Comparison of ENCODE assay signal across 8 cellular contexts in genomic region chr14:35406811-35407630, GRCh38. TPM values are rescaled to one million over a fixed set of nuclear protein-coding genes. Genes with fewer than 3 reads are reported as not detected.
DNase-seq lines count a peak whose midpoint lies in the region; ATAC-seq, FAIRE-seq and TF ChIP-seq lines count a peak whose summit lies in the region.

No MANE protein-coding gene starts in this region.

- TF ChIP-seq EP300 in suprapubic skin (IDR thresholded peaks at IDR 0.05): no peak

- FAIRE-seq in GM18507 (lab: Jason Lieb, UNC): peak; percentile 85

- H3K36me3 ChIP-seq in adrenal gland (replicated peaks in 1 of 2) (peaks cover 0 to 17% of the 10 kb centered on the region in 2 donors), suprapubic skin (peaks cover 16% of the 10 kb centered on the region)

- H3K9me3 ChIP-seq in adrenal gland (replicated peaks in 1 of 3) (no peaks in the 10 kb centered on the region), suprapubic skin (no peaks in the 10 kb centered on the region)

- H3K27me3 ChIP-seq in adrenal gland (no peaks in the 10 kb centered on the region), suprapubic skin (no peaks in the 10 kb centered on the region)

- peak; percentile 93 for TF ChIP-seq CTCF in C4-2B (conservative IDR thresholded peaks at IDR 0.05)
- peak; percentile 73 to 92 (median 88) for TF ChIP-seq CTCF in adrenal gland (IDR thresholded peaks at IDR 0.05)
- peak; percentile 77 to 80 for TF ChIP-seq CTCF in suprapubic skin (IDR thresholded peaks at IDR 0.05)

- ATAC-seq in GM21619 (IDR thresholded peaks at IDR 0.05; ENCODE audit: unreplicated experiment) (no peak), HG03378 (IDR thresholded peaks at IDR 0.05; ENCODE audit: unreplicated experiment) (no peak)

- DNase-seq in GM18507 (ENCODE audit: extremely low spot score, insufficient read length, low read depth) (no peak), NCI-H345 (lab: John Stamatoyannopoulos, UW) (peak; percentile 75), adrenal gland (peak in 5 of 7 donors; percentile 44 to 62 (median 53)), iris pigment epithelial cell (ENCODE audit: low read depth) (peak; percentile 69), suprapubic skin (ENCODE audit: low spot score in 2 of 2) (no peak)

- H3K4me3 ChIP-seq in adrenal gland (no peak overlapping the region), suprapubic skin (peak overlapping the region; percentile 97)

- peaks cover 17 to 31% of the 10 kb centered on the region in 2 donors for H3K4me1 ChIP-seq in adrenal gland (replicated peaks in 1 of 2)
- peaks cover 46% of the 10 kb centered on the region for H3K4me1 ChIP-seq in suprapubic skin

- H3K27ac ChIP-seq in C4-2B (no peak overlapping the region), adrenal gland (peak overlapping the region in 1 of 5 donors; percentile 99), suprapubic skin (peak overlapping the region; percentile 100)

- no peak for TF ChIP-seq POLR2A in adrenal gland (IDR thresholded peaks at IDR 0.05)
- TF ChIP-seq POLR2A in suprapubic skin (IDR thresholded peaks at IDR 0.05): no peak

- intact Hi-C loops in adrenal gland (cut with DNase I): loop anchor here in 1 of 2 donors (5.0 to 10.0 kb wide), 3 partner anchors 72 to 190 kb away; no protein-coding TSS in a partner anchor

- WGBS in adrenal gland, 4 donors: 27 to 37% (median 33%) methylated on average over 4 of the region's 4 CpGs
- WGBS in suprapubic skin: 10% methylated on average over 4 of the region's 4 CpGs

RNA-seq across cellular contexts. Expression of gene NFKBIA, which starts 2.5 kb away (rescaled TPM):
- total RNA-seq in adrenal gland (100 to 1,000 TPM; 183 to 677 (median 295) TPM), suprapubic skin (100 to 1,000 TPM; 510 to 768 (median 735) TPM)
- 100 to 1,000 TPM; 106 to 152 (median 138) TPM for polyA plus RNA-seq in adrenal gland

Comparison
In these comparisons a context has a peak if more than half of its experiments do, and no peak if none do; other contexts are left out.
1. DNase-seq: peak in NCI-H345 (single experiment), adrenal gland (5 of 7) and iris pigment epithelial cell (single experiment); none in GM18507 (single experiment) and suprapubic skin (0 of 2).
2. Peak in every context shown above with its lines, with median percentiles within 50 percentile points of each other: CTCF ChIP-seq.